Comparison of ENCODE assay signal across 15 cellular contexts in the genomic region with DNA sequence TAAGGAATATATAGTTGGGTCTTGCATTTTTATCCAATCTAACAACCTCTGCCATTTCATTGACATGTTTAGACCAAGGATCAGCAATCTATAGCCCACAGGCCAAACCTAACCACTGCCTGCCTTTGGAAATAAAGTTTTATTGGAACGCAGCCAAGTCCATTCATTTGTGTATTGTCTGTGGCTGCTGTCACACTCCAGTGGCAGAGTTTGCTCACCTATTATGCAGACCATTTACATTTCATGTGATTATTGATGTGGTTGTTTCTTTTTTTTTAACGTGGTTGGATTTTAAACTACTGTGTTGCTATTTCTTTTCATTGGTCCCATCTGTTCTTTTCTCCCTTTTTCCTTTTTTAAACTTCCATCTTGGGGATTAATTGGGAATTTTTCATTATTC. TPM values are rescaled to one million over a fixed set of nuclear protein-coding genes. Genes with fewer than 3 reads are reported as not detected.
DNase-seq lines count a peak whose midpoint lies in the region; ATAC-seq and TF ChIP-seq lines count a peak whose summit lies in the region.
"Not testable (repeated sequence)": the region's sequence is repeated elsewhere in the genome, so short reads cannot be mapped to it uniquely, and the experiment has no call there.
"Had no signal": no experiment of that assay in that cellular context is flagged by ENCODE, and none has a peak within 500 bp of the region (broad histone marks: within the 10 kb centered on the region; RNA-seq: fewer than 3 reads in every experiment).

No MANE protein-coding gene starts in this region.

- H3K4me1 ChIP-seq in DND-41 (ENCODE audit: insufficient read depth, low read length) = not testable (repeated sequence)

- H3K27me3 Mint-ChIP-seq in stimulated activated naive CD8-positive, alpha-beta T cell treated with anti-CD3 and anti-CD28 coated beads, Interleukin-15, amount 100 ng/mL, for 72 hours = not testable (repeated sequence)

- not testable (repeated sequence) for H3K27ac ChIP-seq in DND-41 (ENCODE audit: low read length)

- H3K36me3 Mint-ChIP-seq in activated naive CD4-positive, alpha-beta T cell treated with anti-CD3 and anti-CD28 coated beads, Interleukin-2, amount 50 U/mL, for 72 hours = not testable (repeated sequence)

- H2AFZ ChIP-seq in DND-41 (ENCODE audit: low read depth, low read length) = not testable (repeated sequence)

- 0 out of 3 replicates have a peak, but pooled peaks have one; percentile 27 for ATAC-seq in DND-41 (ENCODE audit: insufficient read depth, low read depth)
- peak; percentile 60 for ATAC-seq in HG03565 (IDR thresholded peaks at IDR 0.05; ENCODE audit: unreplicated experiment)
- ATAC-seq in activated naive CD4-positive, alpha-beta T cell treated with anti-CD3 and anti-CD28 coated beads, Interleukin-2, amount 50 U/mL, for 72 hours = peak; percentile 63 to 89
- ATAC-seq in esophagus mucosa = peak; percentile 52
- ATAC-seq in stimulated activated naive CD8-positive, alpha-beta T cell treated with anti-CD3 and anti-CD28 coated beads, Interleukin-15, amount 100 ng/mL, for 72 hours = peak; percentile 95

- H3K4me3 ChIP-seq in DND-41 (ENCODE audit: low read depth in 1 of 2, low read length in 2 of 2) = not testable (repeated sequence)

- not testable (repeated sequence) for H3K4me3 Mint-ChIP-seq in stimulated activated naive CD8-positive, alpha-beta T cell treated with anti-CD3 and anti-CD28 coated beads, Interleukin-15, amount 100 ng/mL, for 72 hours

- not testable (repeated sequence) for H3K79me2 ChIP-seq in DND-41 (ENCODE audit: insufficient read depth, low read length)

- TF ChIP-seq CTCF in DND-41 (IDR thresholded peaks at IDR 0.05; ENCODE audit: borderline replicate concordance, extremely low read depth, low read length, poor library complexity, severe bottlenecking) = not testable (repeated sequence)

- not testable (repeated sequence) for H3K4me1 Mint-ChIP-seq in stimulated activated naive CD8-positive, alpha-beta T cell treated with anti-CD3 and anti-CD28 coated beads, Interleukin-15, amount 100 ng/mL, for 72 hours

- not testable (repeated sequence) for H3K36me3 ChIP-seq in DND-41 (ENCODE audit: insufficient read depth, low read length)

- H3K9me3 ChIP-seq in DND-41 (ENCODE audit: insufficient read depth, low read length, severe bottlenecking) = not testable (repeated sequence)

- not testable (repeated sequence) for H4K20me1 ChIP-seq in DND-41 (ENCODE audit: insufficient read depth, low read length)

- H3K4me2 ChIP-seq in DND-41 (ENCODE audit: insufficient read depth, low read length) = not testable (repeated sequence)

- H3K9me3 Mint-ChIP-seq in activated naive CD4-positive, alpha-beta T cell treated with anti-CD3 and anti-CD28 coated beads, Interleukin-2, amount 50 U/mL, for 72 hours; stimulated activated naive CD8-positive, alpha-beta T cell treated with anti-CD3 and anti-CD28 coated beads, Interleukin-15, amount 100 ng/mL, for 72 hours: not testable (repeated sequence)

- H3K27ac Mint-ChIP-seq in activated naive CD4-positive, alpha-beta T cell treated with anti-CD3 and anti-CD28 coated beads, Interleukin-2, amount 50 U/mL, for 72 hours; stimulated activated naive CD8-positive, alpha-beta T cell treated with anti-CD3 and anti-CD28 coated beads, Interleukin-15, amount 100 ng/mL, for 72 hours: not testable (repeated sequence)

- not testable (repeated sequence) for H3K27me3 ChIP-seq in DND-41 (ENCODE audit: insufficient read depth, low read length, poor library complexity)

- DNase-seq in DND-41; activated naive CD4-positive, alpha-beta T cell treated with anti-CD3 and anti-CD28 coated beads, Interleukin-2, amount 50 U/mL, for 72 hours (ENCODE audit: low spot score in 2 of 2): not testable (repeated sequence)
- DNase-seq in NCI-H187 (lab: John Stamatoyannopoulos, UW) (peak; percentile 5 to 31), NCI-H526 (lab: John Stamatoyannopoulos, UW) (peak; percentile 62 to 82), SHP77 treated with DMSO at 0.1 percent for 48 hours (lab: John Stamatoyannopoulos, UW) (peak; percentile 21)
- DNase-seq in stimulated activated naive CD8-positive, alpha-beta T cell treated with anti-CD3 and anti-CD28 coated beads, Interleukin-15, amount 100 ng/mL, for 72 hours = peak; percentile 10 to 35

- not testable (repeated sequence) for H3K9ac ChIP-seq in DND-41 (ENCODE audit: low read depth, low read length)

RNA-seq across cellular contexts. Expression of gene PDZK1, which starts 44.7 kb away (rescaled TPM):
- not detected for total RNA-seq in activated naive CD4-positive, alpha-beta T cell treated with anti-CD3 and anti-CD28 coated beads, Interleukin-2, amount 50 U/mL, for 72 hours
- total RNA-seq in esophagus mucosa = not detected
- total RNA-seq: left ventricle myocardium superior, mesenteric fat pad had no signal

RNA-seq across cellular contexts. Expression of gene GPR89A, which starts 54.7 kb away (rescaled TPM):
- total RNA-seq in activated naive CD4-positive, alpha-beta T cell treated with anti-CD3 and anti-CD28 coated beads, Interleukin-2, amount 50 U/mL, for 72 hours = 10 to 100 TPM; 21.4 to 31.3 TPM
- 13.5 TPM for total RNA-seq in esophagus mucosa

RNA-seq across cellular contexts. Expression of gene CD160, which starts 56.8 kb away (rescaled TPM):
- under 1 TPM in 1 of 2 donors, not detected in 1; 0.64 TPM for total RNA-seq in activated naive CD4-positive, alpha-beta T cell treated with anti-CD3 and anti-CD28 coated beads, Interleukin-2, amount 50 U/mL, for 72 hours
- not detected for total RNA-seq in esophagus mucosa
- total RNA-seq: body of pancreas, Daoy, mesenteric fat pad, myocyte, right cardiac atrium, suprapubic skin had no signal

Comparison
In these comparisons a context has a peak if more than half of its experiments do, and no peak if none do; other contexts are left out.
1. ATAC-seq: peak in every context shown above with its lines; median percentile 95 in stimulated activated naive CD8-positive, alpha-beta T cell treated with anti-CD3 and anti-CD28 coated beads, Interleukin-15, amount 100 ng/mL, for 72 hours; 76 in activated naive CD4-positive, alpha-beta T cell treated with anti-CD3 and anti-CD28 coated beads, Interleukin-2, amount 50 U/mL, for 72 hours; 60 in HG03565; 52 in esophagus mucosa; 27 in DND-41.